Comparison of ENCODE assay signal across 5 cellular contexts in the genomic region with DNA sequence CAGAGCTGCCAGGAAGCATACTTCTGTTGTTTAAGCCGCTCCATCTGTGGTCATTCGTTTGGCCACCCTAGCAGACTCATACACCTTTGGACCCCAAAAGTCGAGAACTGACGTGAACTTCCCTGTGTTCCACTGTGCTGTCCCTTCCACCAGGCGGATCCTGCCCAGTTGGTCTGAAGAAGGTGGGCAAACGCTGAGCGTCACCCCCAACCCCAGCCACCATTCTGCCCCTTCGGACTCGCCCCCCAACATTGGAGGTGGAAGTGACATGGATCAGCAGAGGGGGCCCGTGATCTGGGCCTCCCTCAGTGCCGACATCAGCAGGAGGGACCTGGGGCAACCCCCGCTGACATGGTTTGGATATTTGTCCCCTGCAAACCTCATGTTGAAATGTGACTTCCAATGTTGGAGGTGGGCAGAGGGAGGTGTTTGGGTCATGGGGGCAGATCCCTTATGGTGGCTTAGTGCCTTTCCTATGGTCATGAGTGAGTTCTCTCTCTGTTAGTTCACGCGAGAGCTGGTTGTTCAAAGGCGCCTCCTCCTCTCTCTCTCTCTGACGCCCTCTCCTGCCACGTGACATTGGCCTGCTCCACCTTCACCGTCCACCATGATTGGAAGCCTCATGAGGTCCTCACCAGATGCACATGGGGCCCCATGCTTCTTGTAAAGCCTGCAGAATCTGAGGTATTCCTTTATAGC.
"Had no signal": no experiment of that assay in that cellular context is flagged by ENCODE, and none has a peak within 500 bp of the region (broad histone marks: within the 10 kb centered on the region; RNA-seq: fewer than 3 reads in every experiment).

No MANE protein-coding gene starts in this region.

- DNase-seq: GOT3, H9, HCEC 1CT, KG1 had no signal

- FAIRE-seq: HTR-8/SVneo had no signal
